Comparison of ENCODE assay signal across 19 cellular contexts in the genomic region with DNA sequence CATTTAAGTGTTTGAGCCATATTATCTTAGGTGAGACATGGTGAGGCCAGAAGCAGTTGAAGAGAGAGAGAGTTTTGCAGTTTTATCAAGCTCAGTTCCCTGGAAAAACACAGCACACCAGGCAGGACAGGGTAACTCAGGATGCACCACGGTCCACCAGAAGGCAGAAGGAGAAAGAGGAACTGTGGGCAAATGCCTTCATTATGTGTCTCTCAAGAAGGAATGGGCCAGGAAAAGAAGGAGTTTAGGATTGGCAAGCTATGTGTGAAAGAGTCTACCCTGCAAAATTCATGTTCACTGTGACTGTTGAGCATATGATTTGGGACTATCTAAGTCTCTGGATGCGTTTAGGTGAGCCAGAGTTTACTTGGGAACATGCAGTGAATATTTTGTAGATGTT.
"Had no signal": no experiment of that assay in that cellular context is flagged by ENCODE, and none has a peak within 500 bp of the region (broad histone marks: within the 10 kb centered on the region; RNA-seq: fewer than 3 reads in every experiment).

No MANE protein-coding gene starts in this region.

- ATAC-seq: esophagus mucosa; gastrocnemius medialis; heart right ventricle; left cardiac atrium; lower lobe of right lung; naive thymus-derived CD8-positive, alpha-beta T cell had no signal

- H3K27me3 ChIP-seq: gastrocnemius medialis, heart right ventricle, neutrophil, sigmoid colon had no signal

- H3K4me3 ChIP-seq: gastrocnemius medialis, heart right ventricle, left ventricle myocardium inferior, lower lobe of right lung, sigmoid colon had no signal

- H3K4me3 Mint-ChIP-seq: naive thymus-derived CD8-positive, alpha-beta T cell had no signal

- H3K27me3 Mint-ChIP-seq: naive thymus-derived CD8-positive, alpha-beta T cell had no signal

- H3K27ac Mint-ChIP-seq: naive thymus-derived CD8-positive, alpha-beta T cell had no signal

- H3K36me3 ChIP-seq: gastrocnemius medialis, heart right ventricle, left ventricle myocardium inferior, lower lobe of right lung, neutrophil, sigmoid colon had no signal

- H3K9me3 ChIP-seq: gastrocnemius medialis, heart right ventricle, left ventricle myocardium inferior, lower lobe of right lung, neutrophil, sigmoid colon had no signal

- H3K4me1 ChIP-seq: gastrocnemius medialis, heart right ventricle, left ventricle myocardium inferior, lower lobe of right lung had no signal

- DNase-seq: effector memory CD4-positive, alpha-beta T cell; gastrocnemius medialis; heart right ventricle; hypothalamus; left cardiac atrium; left ventricle myocardium inferior; lower lobe of right lung; mesendoderm; naive thymus-derived CD8-positive, alpha-beta T cell; posterior cingulate gyrus; sigmoid colon; small intestine; stimulated activated CD4-positive, alpha-beta T cell treated with anti-CD3 and anti-CD28 coated beads, Interleukin-12 subunit alpha, Interleukin-12 subunit beta, amount 100 ng/mL, for 4 hours; stimulated activated naive CD4-positive, alpha-beta T cell; trophoblast cell had no signal

- H3K4me1 Mint-ChIP-seq: naive thymus-derived CD8-positive, alpha-beta T cell had no signal

- FAIRE-seq: endometrium, keratinocyte, small intestine had no signal

- H3K27ac ChIP-seq: gastrocnemius medialis, heart right ventricle, left ventricle myocardium inferior, lower lobe of right lung, neutrophil, sigmoid colon had no signal
